20 cellular contexts compared by ENCODE assay signal in genomic region chr13:33578786-33579185, GRCh38.
"Had no signal": no experiment of that assay in that cellular context is flagged by ENCODE, and none has a peak within 500 bp of the region (broad histone marks: within the 10 kb centered on the region; RNA-seq: fewer than 3 reads in every experiment).

No MANE protein-coding gene starts in this region.

- H3K4me1 ChIP-seq: psoas muscle, stomach, transverse colon had no signal

- DNase-seq: cortex of kidney; dorsolateral prefrontal cortex; effector CD8-positive, alpha-beta T cell; gastrocnemius medialis; islet precursor cell; mammary epithelial cell; mucosa of descending colon; naive thymus-derived CD8-positive, alpha-beta T cell; psoas muscle; stimulated activated CD4-positive, alpha-beta T cell treated with anti-CD3 and anti-CD28 coated beads, Interleukin-2, amount 100 ng/mL, for 24 hours; stimulated activated CD4-positive, alpha-beta T cell treated with anti-CD3 and anti-CD28 coated beads, Interleukin-4, amount 100 ng/mL, for 4 hours; stimulated activated naive B cell treated with anti-CD40 and anti-IgM and Interleukin-4, amounts not matched to agents 10 μg/mL and 1 μg/mL and 100 μg/mL, for 72 hours; stomach; substantia nigra; transverse colon had no signal

- ATAC-seq: gastrocnemius medialis; left lobe of liver; mucosa of descending colon; naive thymus-derived CD8-positive, alpha-beta T cell; psoas muscle; sciatic nerve; stimulated activated naive B cell treated with anti-CD40 and anti-IgM and Interleukin-4, amounts not matched to agents 10 μg/mL and 1 μg/mL and 100 μg/mL, for 72 hours had no signal

- H3K27ac Mint-ChIP-seq: naive thymus-derived CD8-positive, alpha-beta T cell; stimulated activated naive B cell treated with anti-CD40 and anti-IgM and Interleukin-4, amounts not matched to agents 10 μg/mL and 1 μg/mL and 100 μg/mL, for 72 hours had no signal

- H3K9me3 ChIP-seq: gastrocnemius medialis, mucosa of descending colon, neutrophil, psoas muscle, stomach, thoracic aorta, transverse colon had no signal

- H3K27ac ChIP-seq: dorsolateral prefrontal cortex, gastrocnemius medialis, neutrophil, psoas muscle, skin epidermis, stomach, thoracic aorta, transverse colon had no signal

- H3K36me3 Mint-ChIP-seq: naive thymus-derived CD8-positive, alpha-beta T cell; stimulated activated naive B cell treated with anti-CD40 and anti-IgM and Interleukin-4, amounts not matched to agents 10 μg/mL and 1 μg/mL and 100 μg/mL, for 72 hours had no signal

- H3K27me3 ChIP-seq: dorsolateral prefrontal cortex, gastrocnemius medialis, neutrophil, stomach, transverse colon had no signal

- H3K36me3 ChIP-seq: gastrocnemius medialis, neutrophil, stomach, thoracic aorta, transverse colon had no signal

- H3K4me3 Mint-ChIP-seq: naive thymus-derived CD8-positive, alpha-beta T cell; stimulated activated naive B cell treated with anti-CD40 and anti-IgM and Interleukin-4, amounts not matched to agents 10 μg/mL and 1 μg/mL and 100 μg/mL, for 72 hours had no signal

- H3K4me3 ChIP-seq: dorsolateral prefrontal cortex, gastrocnemius medialis, mucosa of descending colon, psoas muscle, skin epidermis, stomach, thoracic aorta, transverse colon had no signal

- H3K9me3 Mint-ChIP-seq: stimulated activated naive B cell treated with anti-CD40 and anti-IgM and Interleukin-4, amounts not matched to agents 10 μg/mL and 1 μg/mL and 100 μg/mL, for 72 hours had no signal

- H3K4me1 Mint-ChIP-seq: naive thymus-derived CD8-positive, alpha-beta T cell; stimulated activated naive B cell treated with anti-CD40 and anti-IgM and Interleukin-4, amounts not matched to agents 10 μg/mL and 1 μg/mL and 100 μg/mL, for 72 hours had no signal
